8 cellular contexts compared by ENCODE assay signal in genomic region chr16:54936979-54937672, GRCh38. TPM values are rescaled to one million over a fixed set of nuclear protein-coding genes. Genes with fewer than 3 reads are reported as not detected.
DNase-seq lines count a peak whose midpoint lies in the region; ATAC-seq, FAIRE-seq and TF ChIP-seq lines count a peak whose summit lies in the region.

No MANE protein-coding gene starts in this region.

- H3K4me1 ChIP-seq in keratinocyte (ENCODE audit: control insufficient read depth, extremely low read depth, insufficient read depth, low read length) (peaks cover 13% of the 10 kb centered on the region), thoracic aorta (ENCODE audit: control insufficient read depth in 1 of 2, low read depth in 2 of 2) (peaks cover 6 to 35% of the 10 kb centered on the region in 2 donors)

- peak overlapping the region; percentile 70 for H2AFZ ChIP-seq in keratinocyte (ENCODE audit: control insufficient read depth, low read length)

- H3K9me3 Mint-ChIP-seq in activated T-cell treated with anti-CD3 and anti-CD28 coated beads, Interleukin-2, amount 50 U/mL, for 4 hours = no peaks in the 10 kb centered on the region

- peaks cover 0 to 3% of the 10 kb centered on the region in 2 experiments for H3K36me3 ChIP-seq in keratinocyte (ENCODE audit: control insufficient read depth in 2 of 2, extremely low read depth in 1 of 2, insufficient read depth in 2 of 2, low read length in 2 of 2)
- no peaks in the 10 kb centered on the region for H3K36me3 ChIP-seq in thoracic aorta
- H3K36me3 ChIP-seq in MG63 = peaks cover 70% of the 10 kb centered on the region

- no peaks in the 10 kb centered on the region for H3K9me1 ChIP-seq in keratinocyte (ENCODE audit: control insufficient read depth, extremely low read depth, insufficient read depth, low read length)

- H3K9me3 ChIP-seq in keratinocyte (ENCODE audit: control insufficient read depth, low read depth, low read length) = no peaks in the 10 kb centered on the region
- H3K9me3 ChIP-seq in thoracic aorta = no peaks in the 10 kb centered on the region
- no peaks in the 10 kb centered on the region for H3K9me3 ChIP-seq in MG63

- peaks cover 87% of the 10 kb centered on the region for H3K27me3 Mint-ChIP-seq in activated T-cell treated with anti-CD3 and anti-CD28 coated beads, Interleukin-2, amount 50 U/mL, for 4 hours (ENCODE audit: low read depth)

- H3K79me2 ChIP-seq in keratinocyte (ENCODE audit: control insufficient read depth, insufficient read depth, low read length) = peaks cover 48% of the 10 kb centered on the region

- in situ Hi-C loops in astrocyte of the spinal cord (cut with HindIII; ENCODE audit: low sequenced_read_pairs) = loop anchor here (25.0 kb wide), 1 partner anchor 650 kb away; the partner anchor contains the start of gene IRX3

- peak overlapping the region; percentile 94 for H3K9ac ChIP-seq in keratinocyte (ENCODE audit: control insufficient read depth, extremely low read depth, insufficient read depth, low read length)

- peaks cover 17% of the 10 kb centered on the region for H3K4me1 Mint-ChIP-seq in activated T-cell treated with anti-CD3 and anti-CD28 coated beads, Interleukin-2, amount 50 U/mL, for 4 hours (ENCODE audit: low read depth)

- ATAC-seq in activated T-cell treated with anti-CD3 and anti-CD28 coated beads, Interleukin-2, amount 50 U/mL, for 4 hours = no peak
- ATAC-seq in thoracic aorta (ENCODE audit: insufficient number of reproducible peaks, low FRiP score, low read depth) (no peak), HG03108 (IDR thresholded peaks at IDR 0.05; ENCODE audit: unreplicated experiment) (no peak)

- FAIRE-seq in keratinocyte (lab: Jason Lieb, UNC) = peak; percentile 63

- peak overlapping the region; percentile 51 for H3K4me3 Mint-ChIP-seq in activated T-cell treated with anti-CD3 and anti-CD28 coated beads, Interleukin-2, amount 50 U/mL, for 4 hours

- H3K36me3 Mint-ChIP-seq in activated T-cell treated with anti-CD3 and anti-CD28 coated beads, Interleukin-2, amount 50 U/mL, for 4 hours (ENCODE audit: insufficient read depth) = no peaks in the 10 kb centered on the region

- H3K27me3 ChIP-seq in keratinocyte (ENCODE audit: control insufficient read depth, extremely low read depth, insufficient read depth, low read length) (no peaks in the 10 kb centered on the region), thoracic aorta (replicated peaks; ENCODE audit: insufficient read depth) (peaks cover 5% of the 10 kb centered on the region), MG63 (no peaks in the 10 kb centered on the region)

- H3K27ac ChIP-seq in keratinocyte (ENCODE audit: control insufficient read depth, insufficient read depth, low read length) (peak overlapping the region; percentile 83), thoracic aorta (peak overlapping the region; percentile 6 to 44)

- TF ChIP-seq CTCF in astrocyte of the spinal cord (IDR thresholded peaks at IDR 0.05; ENCODE audit: low read depth, low read length) = peak; percentile 91
- peak; percentile 81 to 94 (median 85) for TF ChIP-seq CTCF in keratinocyte (optimal IDR thresholded peaks at IDR 0.05 in 1 of 3, IDR thresholded peaks at IDR 0.05 in 1 of 3, conservative IDR thresholded peaks at IDR 0.05 in 1 of 3; ENCODE audit: extremely low read depth in 1 of 3, insufficient read depth in 2 of 3, low read length in 3 of 3)
- TF ChIP-seq CTCF in thoracic aorta (IDR thresholded peaks at IDR 0.05) = peak; percentile 45

- no peak for DNase-seq in activated T-cell treated with anti-CD3 and anti-CD28 coated beads, Interleukin-2, amount 50 U/mL, for 4 hours
- DNase-seq in activated T-cell treated with anti-CD3 and anti-CD28 coated beads, Interleukin-2, amount 50 U/mL, for 1 hour = no peak
- DNase-seq in astrocyte of the spinal cord (ENCODE audit: low read depth, low spot score) (peak; percentile 74), keratinocyte (ENCODE audit: low read depth, low spot score) (no peak), thoracic aorta (ENCODE audit: low spot score) (no peak), NCI-H1694 treated with DMSO at 0.1 percent for 48 hours (lab: John Stamatoyannopoulos, UW) (no peak), MG63 (no peak)

- H3K4me3 ChIP-seq in astrocyte of the spinal cord (ENCODE audit: low read depth, low read length) (peak overlapping the region; percentile 32), keratinocyte (ENCODE audit: control insufficient read depth in 2 of 3, extremely low read depth in 1 of 3, insufficient read depth in 2 of 3, low read depth in 1 of 3, low read length in 3 of 3) (peak overlapping the region; percentile 44 to 88 (median 68)), thoracic aorta (peak overlapping the region; percentile 68), MG63 (no peak overlapping the region)

- H4K20me1 ChIP-seq in keratinocyte (ENCODE audit: control insufficient read depth, extremely low read depth, insufficient read depth, low read length) = no peaks in the 10 kb centered on the region

- dilution Hi-C loops in keratinocyte (cut with MboI; ENCODE audit: extremely low pct_ligation_motif_present, low sequenced_read_pairs) = no loop called here

- peak overlapping the region; percentile 99 for H3K4me2 ChIP-seq in keratinocyte (ENCODE audit: control insufficient read depth, extremely low read depth, insufficient read depth, low read depth, low read length)

RNA-seq across cellular contexts. Expression of gene IRX5, which starts 6.5 kb away (rescaled TPM):
- not detected for total RNA-seq in activated T-cell treated with anti-CD3 and anti-CD28 coated beads, Interleukin-2, amount 50 U/mL, for 4 hours
- 2.6 to 2.8 TPM (median 2.7 TPM) in 3 replicates for polyA plus RNA-seq in keratinocyte
- polyA plus RNA-seq in keratinocyte (2011; ENCODE audit: low read depth) = 5.7 TPM
- 1.8 and 2.7 TPM in 2 replicates for polyA plus RNA-seq in keratinocyte (2011; cell fraction: cytosol; rRNA removed)
- 5.9 and 7.6 TPM in 2 replicates for polyA plus RNA-seq in keratinocyte (2011; cell fraction: nucleus; rRNA removed)
- 4.0 and 4.2 TPM in 2 replicates for polyA plus RNA-seq in keratinocyte (2012; ENCODE audit: low replicate concordance)
- 1.2 to 1.9 TPM (median 1.5 TPM) in 3 replicates for polyA minus RNA-seq in keratinocyte
- polyA minus RNA-seq in keratinocyte (2011; cell fraction: cytosol; rRNA and poly(A)+ RNA removed) = 12.5 TPM
- 4.7 and 6.4 TPM in 2 replicates for polyA minus RNA-seq in keratinocyte (2011; cell fraction: nucleus; rRNA and poly(A)+ RNA removed)
- total RNA-seq in thoracic aorta = 1 to 10 TPM; 2.3 to 2.7 TPM
- 16.7 and 26.4 TPM in 2 replicates for total RNA-seq in MG63 (2014; rRNA removed; shearing (Covaris generic); ENCODE audit: low replicate concordance)
